ENCODE assay signal across 8 cellular contexts in genomic region chr6:30541515-30542403, GRCh38. TPM values are rescaled to one million over a fixed set of nuclear protein-coding genes. Genes with fewer than 3 reads are reported as not detected.
DNase-seq lines count a peak whose midpoint lies in the region; ATAC-seq and TF ChIP-seq lines count a peak whose summit lies in the region.

No MANE protein-coding gene starts in this region.

- peak overlapping the region; percentile 78 for H3K27ac Mint-ChIP-seq in activated T-helper 1 cell treated with anti-CD3 and anti-CD28 coated beads, Interleukin-12 subunit alpha, Interleukin-12 subunit beta, Interleukin-2, Interleukin-4 antibody, amounts not matched to agents 30 ng/mL and 10 ng/mL and 1 ng/mL, durations not matched to agents 14 hours and 24 hours and 36 hours
- peak overlapping the region; percentile 82 to 96 (median 93) for H3K27ac Mint-ChIP-seq in naive thymus-derived CD4-positive, alpha-beta T cell

- no peaks in the 10 kb centered on the region for H3K9me3 ChIP-seq in naive thymus-derived CD4-positive, alpha-beta T cell (ENCODE audit: control insufficient read depth in 2 of 3, low read length in 3 of 3)

- H3K36me3 ChIP-seq in naive thymus-derived CD4-positive, alpha-beta T cell (ENCODE audit: control insufficient read depth in 2 of 3, insufficient read depth in 3 of 3, low read length in 3 of 3): peaks cover 0 to 18% (median 0%) of the 10 kb centered on the region in 3 experiments

- CTCF ChIA-PET in naive thymus-derived CD4-positive, alpha-beta T cell (lab: Charles Lee): interaction anchor here (0.7 to 14.3 kb wide), 36 partner anchors 10 to 191 kb away, joined by 3 to 263 read pairs (median 4); partner anchors contain the start of genes ABCF1, GNL1, HLA-E and PRR3

- DNase-seq in Kasumi-1 (lab: John Stamatoyannopoulos, UW) (peak; percentile 69 to 83), RKO (ENCODE audit: low spot score) (peak; percentile 92), fibroblast of gingiva (ENCODE audit: low read depth) (peak; percentile 84)
- DNase-seq in activated T-helper 1 cell treated with anti-CD3 and anti-CD28 coated beads, Interleukin-12 subunit alpha, Interleukin-12 subunit beta, Interleukin-2, Interleukin-4 antibody, amounts not matched to agents 30 ng/mL and 10 ng/mL and 1 ng/mL, durations not matched to agents 14 hours and 24 hours and 36 hours (ENCODE audit: low spot score): peak; percentile 69
- DNase-seq in naive thymus-derived CD4-positive, alpha-beta T cell: peak; percentile 60 to 84 (median 81)
- DNase-seq in stimulated activated CD8-positive, alpha-beta memory T cell treated with anti-CD3 and anti-CD28 coated beads, Interleukin-7, amount 100 ng/mL, for 48 hours (ENCODE audit: extremely low read depth in 1 of 2, low read depth in 1 of 2): peak; percentile 39 to 66

- peaks cover 26 to 29% of the 10 kb centered on the region in 2 donors for H3K4me1 ChIP-seq in naive thymus-derived CD4-positive, alpha-beta T cell (ENCODE audit: control insufficient read depth in 2 of 2, insufficient read depth in 2 of 2, low read length in 2 of 2)

- peak overlapping the region; percentile 67 for H3K27ac ChIP-seq in naive thymus-derived CD4-positive, alpha-beta T cell (ENCODE audit: low read depth, low read length)

- H3K36me3 Mint-ChIP-seq in activated T-helper 1 cell treated with anti-CD3 and anti-CD28 coated beads, Interleukin-12 subunit alpha, Interleukin-12 subunit beta, Interleukin-2, Interleukin-4 antibody, amounts not matched to agents 30 ng/mL and 10 ng/mL and 1 ng/mL, durations not matched to agents 14 hours and 24 hours and 36 hours (ENCODE audit: low read depth): peaks cover 19% of the 10 kb centered on the region
- H3K36me3 Mint-ChIP-seq in naive thymus-derived CD4-positive, alpha-beta T cell: peaks cover 0 to 5% (median 0%) of the 10 kb centered on the region in 5 donors

- POLR2A ChIA-PET in naive thymus-derived CD4-positive, alpha-beta T cell (lab: Charles Lee): interaction anchor here (0.7 to 13.1 kb wide), 28 partner anchors 9 to 195 kb away, joined by 3 to 199 read pairs (median 11); partner anchors contain the start of genes ABCF1, GNL1, HLA-E and MDC1

- H3K27me3 ChIP-seq in naive thymus-derived CD4-positive, alpha-beta T cell (ENCODE audit: control insufficient read depth in 2 of 2, insufficient read depth in 2 of 2, low read length in 2 of 2): no peaks in the 10 kb centered on the region

- H3K4me1 Mint-ChIP-seq in activated T-helper 1 cell treated with anti-CD3 and anti-CD28 coated beads, Interleukin-12 subunit alpha, Interleukin-12 subunit beta, Interleukin-2, Interleukin-4 antibody, amounts not matched to agents 30 ng/mL and 10 ng/mL and 1 ng/mL, durations not matched to agents 14 hours and 24 hours and 36 hours (ENCODE audit: low read depth): peaks cover 39% of the 10 kb centered on the region
- peaks cover 29 to 38% (median 35%) of the 10 kb centered on the region in 7 donors for H3K4me1 Mint-ChIP-seq in naive thymus-derived CD4-positive, alpha-beta T cell

- intact Hi-C loops in activated T-helper 1 cell treated with anti-CD3 and anti-CD28 coated beads, Interleukin-12 subunit alpha, Interleukin-12 subunit beta, Interleukin-2, Interleukin-4 antibody, amounts not matched to agents 30 ng/mL and 10 ng/mL and 1 ng/mL, durations not matched to agents 14 hours and 24 hours and 36 hours (cut with micrococcal nuclease): loop anchor here (1.0 kb wide), 6 partner anchors 9 to 56 kb away; partner anchors contain the start of genes ABCF1, GNL1 and HLA-E
- intact Hi-C loops in naive thymus-derived CD4-positive, alpha-beta T cell (cut with micrococcal nuclease): loop anchor here (1.0 to 5.0 kb wide), 9 partner anchors 8 to 546 kb away; partner anchors contain the start of genes DHX16 (in 1 of the 2), GNL1 (in 1 of the 2), MRPS18B (in 1 of the 2) and PPP1R10 (in 1 of the 2)

- H3K9me3 Mint-ChIP-seq in activated T-helper 1 cell treated with anti-CD3 and anti-CD28 coated beads, Interleukin-12 subunit alpha, Interleukin-12 subunit beta, Interleukin-2, Interleukin-4 antibody, amounts not matched to agents 30 ng/mL and 10 ng/mL and 1 ng/mL, durations not matched to agents 14 hours and 24 hours and 36 hours: no peaks in the 10 kb centered on the region
- peaks cover 0 to 2% (median 0%) of the 10 kb centered on the region in 11 donors for H3K9me3 Mint-ChIP-seq in naive thymus-derived CD4-positive, alpha-beta T cell

- peak; percentile 84 for ATAC-seq in naive thymus-derived CD4-positive, alpha-beta T cell
- ATAC-seq in HG03521 (IDR thresholded peaks at IDR 0.05; ENCODE audit: unreplicated experiment): no peak

- H3K4me3 Mint-ChIP-seq in activated T-helper 1 cell treated with anti-CD3 and anti-CD28 coated beads, Interleukin-12 subunit alpha, Interleukin-12 subunit beta, Interleukin-2, Interleukin-4 antibody, amounts not matched to agents 30 ng/mL and 10 ng/mL and 1 ng/mL, durations not matched to agents 14 hours and 24 hours and 36 hours: peak overlapping the region; percentile 81
- H3K4me3 Mint-ChIP-seq in naive thymus-derived CD4-positive, alpha-beta T cell: peak overlapping the region; percentile 83 to 92 (median 86)

- TF ChIP-seq CTCF in GM12801 (IDR thresholded peaks at IDR 0.05; ENCODE audit: extremely low read depth, insufficient read length): peak; percentile 99

- no peaks in the 10 kb centered on the region for H3K27me3 Mint-ChIP-seq in activated T-helper 1 cell treated with anti-CD3 and anti-CD28 coated beads, Interleukin-12 subunit alpha, Interleukin-12 subunit beta, Interleukin-2, Interleukin-4 antibody, amounts not matched to agents 30 ng/mL and 10 ng/mL and 1 ng/mL, durations not matched to agents 14 hours and 24 hours and 36 hours (ENCODE audit: insufficient read depth)
- H3K27me3 Mint-ChIP-seq in naive thymus-derived CD4-positive, alpha-beta T cell: peaks cover 0 to 3% (median 0%) of the 10 kb centered on the region in 5 donors

- H3K4me3 ChIP-seq in naive thymus-derived CD4-positive, alpha-beta T cell (ENCODE audit: low read length): peak overlapping the region; percentile 64

RNA-seq across cellular contexts. Expression of gene GNL1, which starts 14.5 kb away (rescaled TPM):
- total RNA-seq in activated T-helper 1 cell treated with anti-CD3 and anti-CD28 coated beads, Interleukin-12 subunit alpha, Interleukin-12 subunit beta, Interleukin-2, Interleukin-4 antibody, amounts not matched to agents 30 ng/mL and 10 ng/mL and 1 ng/mL, durations not matched to agents 14 hours and 24 hours and 36 hours: 86.3 and 92.4 TPM in 2 replicates
- 100 to 1,000 TPM in 2 of 5 experiments, 10 to 100 TPM in 3; 56.0 to 190 (median 73.1) TPM for total RNA-seq in naive thymus-derived CD4-positive, alpha-beta T cell
- polyA plus RNA-seq in naive thymus-derived CD4-positive, alpha-beta T cell: 10 to 100 TPM; 27.7 to 29.6 TPM

RNA-seq across cellular contexts. Expression of gene PRR3, which starts 15.3 kb away (rescaled TPM):
- 41.6 and 42.1 TPM in 2 replicates for total RNA-seq in activated T-helper 1 cell treated with anti-CD3 and anti-CD28 coated beads, Interleukin-12 subunit alpha, Interleukin-12 subunit beta, Interleukin-2, Interleukin-4 antibody, amounts not matched to agents 30 ng/mL and 10 ng/mL and 1 ng/mL, durations not matched to agents 14 hours and 24 hours and 36 hours
- total RNA-seq in naive thymus-derived CD4-positive, alpha-beta T cell: 10 to 100 TPM; 14.1 to 29.4 (median 23.3) TPM
- polyA plus RNA-seq in naive thymus-derived CD4-positive, alpha-beta T cell: 10 to 100 TPM; 11.1 to 14.4 TPM

RNA-seq across cellular contexts. Expression of gene ABCF1, which starts 29.5 kb away (rescaled TPM):
- 115 and 120 TPM in 2 replicates for total RNA-seq in activated T-helper 1 cell treated with anti-CD3 and anti-CD28 coated beads, Interleukin-12 subunit alpha, Interleukin-12 subunit beta, Interleukin-2, Interleukin-4 antibody, amounts not matched to agents 30 ng/mL and 10 ng/mL and 1 ng/mL, durations not matched to agents 14 hours and 24 hours and 36 hours
- 100 to 1,000 TPM in 1 of 5 experiments, 10 to 100 TPM in 4; 65.1 to 116 (median 86.6) TPM for total RNA-seq in naive thymus-derived CD4-positive, alpha-beta T cell
- polyA plus RNA-seq in naive thymus-derived CD4-positive, alpha-beta T cell: 10 to 100 TPM; 25.2 to 45.5 TPM

RNA-seq across cellular contexts. Expression of gene HLA-E, which starts 52.5 kb away (rescaled TPM):
- total RNA-seq in activated T-helper 1 cell treated with anti-CD3 and anti-CD28 coated beads, Interleukin-12 subunit alpha, Interleukin-12 subunit beta, Interleukin-2, Interleukin-4 antibody, amounts not matched to agents 30 ng/mL and 10 ng/mL and 1 ng/mL, durations not matched to agents 14 hours and 24 hours and 36 hours: 476 and 483 TPM in 2 replicates
- 1,000 to 10,000 TPM in 4 of 5 experiments, 100 to 1,000 TPM in 1; 614 to 1,412 (median 1,095) TPM for total RNA-seq in naive thymus-derived CD4-positive, alpha-beta T cell
- polyA plus RNA-seq in naive thymus-derived CD4-positive, alpha-beta T cell: 1,000 to 10,000 TPM; 3,020 to 3,096 TPM
